In genomic region chr7:4792537-4793126, GRCh38 we compare ENCODE assay signal across 8 cellular contexts. TPM values are rescaled to one million over a fixed set of nuclear protein-coding genes. Genes with fewer than 3 reads are reported as not detected.
DNase-seq lines count a peak whose midpoint lies in the region; TF ChIP-seq lines count a peak whose summit lies in the region.

No MANE protein-coding gene starts in this region.

- H4K20me1 ChIP-seq in smooth muscle cell (ENCODE audit: low read depth) = no peaks in the 10 kb centered on the region

- no peak overlapping the region for H3K4me2 ChIP-seq in smooth muscle cell

- no peak overlapping the region for H3K27ac Mint-ChIP-seq in activated T-helper 1 cell treated with anti-CD3 and anti-CD28 coated beads, Interleukin-12 subunit alpha, Interleukin-12 subunit beta, Interleukin-2, Interleukin-4 antibody, amounts not matched to agents 30 ng/mL and 10 ng/mL and 1 ng/mL, durations not matched to agents 14 hours and 24 hours and 36 hours

- DNase-seq in H7 (peak; percentile 66), ascending aorta (ENCODE audit: low spot score in 2 of 2) (no peak), KBM-7 (no peak), SIG-M5 (lab: John Stamatoyannopoulos, UW) (no peak), smooth muscle cell (lab: John Stamatoyannopoulos, UW; ENCODE audit: unreplicated experiment) (no peak)
- DNase-seq in stimulated activated CD4-positive, alpha-beta T cell treated with anti-CD3 and anti-CD28 coated beads, Interleukin-4, amount 100 ng/mL, for 24 hours = peak; percentile 14
- no peak for DNase-seq in activated T-helper 1 cell treated with anti-CD3 and anti-CD28 coated beads, Interleukin-12 subunit alpha, Interleukin-12 subunit beta, Interleukin-2, Interleukin-4 antibody, amounts not matched to agents 30 ng/mL and 10 ng/mL and 1 ng/mL, durations not matched to agents 14 hours and 24 hours and 36 hours (ENCODE audit: low spot score)

- no peaks in the 10 kb centered on the region for H3K27me3 Mint-ChIP-seq in activated T-helper 1 cell treated with anti-CD3 and anti-CD28 coated beads, Interleukin-12 subunit alpha, Interleukin-12 subunit beta, Interleukin-2, Interleukin-4 antibody, amounts not matched to agents 30 ng/mL and 10 ng/mL and 1 ng/mL, durations not matched to agents 14 hours and 24 hours and 36 hours (ENCODE audit: insufficient read depth)

- H3K4me1 Mint-ChIP-seq in activated T-helper 1 cell treated with anti-CD3 and anti-CD28 coated beads, Interleukin-12 subunit alpha, Interleukin-12 subunit beta, Interleukin-2, Interleukin-4 antibody, amounts not matched to agents 30 ng/mL and 10 ng/mL and 1 ng/mL, durations not matched to agents 14 hours and 24 hours and 36 hours (ENCODE audit: low read depth) = no peaks in the 10 kb centered on the region

- no peak overlapping the region for H3K4me3 Mint-ChIP-seq in activated T-helper 1 cell treated with anti-CD3 and anti-CD28 coated beads, Interleukin-12 subunit alpha, Interleukin-12 subunit beta, Interleukin-2, Interleukin-4 antibody, amounts not matched to agents 30 ng/mL and 10 ng/mL and 1 ng/mL, durations not matched to agents 14 hours and 24 hours and 36 hours

- H3K36me3 ChIP-seq in H7 (replicated peaks; ENCODE audit: control insufficient read depth, insufficient read depth, low read length) (no peaks in the 10 kb centered on the region; the same call in none of the 2 replicates), ascending aorta (peaks cover 44 to 53% of the 10 kb centered on the region in 2 donors), iPS-15b (ENCODE audit: control insufficient read depth, insufficient read depth, low read length) (peaks cover 32% of the 10 kb centered on the region), smooth muscle cell (ENCODE audit: low read depth) (no peaks in the 10 kb centered on the region)

- no peak overlapping the region for H2AFZ ChIP-seq in smooth muscle cell (ENCODE audit: low read depth)

- H3K79me2 ChIP-seq in smooth muscle cell (ENCODE audit: low read depth) = no peaks in the 10 kb centered on the region

- H3K9me3 ChIP-seq in ascending aorta (no peaks in the 10 kb centered on the region), iPS-15b (ENCODE audit: control insufficient read depth, insufficient read depth, low read length) (no peaks in the 10 kb centered on the region), smooth muscle cell (replicated peaks; ENCODE audit: low read depth) (no peaks in the 10 kb centered on the region)

- in situ Hi-C loops in KBM-7 (cut with MboI; ENCODE audit: low pct_unique_long_range_greater_than_20kb, low sequenced_read_pairs) = no loop called here

- no peak overlapping the region for H3K27ac ChIP-seq in ascending aorta
- H3K27ac ChIP-seq in smooth muscle cell (ENCODE audit: low read depth) = no peak overlapping the region

- no peaks in the 10 kb centered on the region for H3F3A ChIP-seq in smooth muscle cell (ENCODE audit: low read depth)

- peaks cover 12% of the 10 kb centered on the region for H3K36me3 Mint-ChIP-seq in activated T-helper 1 cell treated with anti-CD3 and anti-CD28 coated beads, Interleukin-12 subunit alpha, Interleukin-12 subunit beta, Interleukin-2, Interleukin-4 antibody, amounts not matched to agents 30 ng/mL and 10 ng/mL and 1 ng/mL, durations not matched to agents 14 hours and 24 hours and 36 hours (ENCODE audit: low read depth)

- no peaks in the 10 kb centered on the region for H3K9me3 Mint-ChIP-seq in activated T-helper 1 cell treated with anti-CD3 and anti-CD28 coated beads, Interleukin-12 subunit alpha, Interleukin-12 subunit beta, Interleukin-2, Interleukin-4 antibody, amounts not matched to agents 30 ng/mL and 10 ng/mL and 1 ng/mL, durations not matched to agents 14 hours and 24 hours and 36 hours

- H3K9ac ChIP-seq in iPS-15b (ENCODE audit: low read depth, low read length) = no peak overlapping the region
- H3K9ac ChIP-seq in smooth muscle cell (ENCODE audit: low read depth) = no peak overlapping the region

- no peaks in the 10 kb centered on the region for H3K4me1 ChIP-seq in ascending aorta
- H3K4me1 ChIP-seq in iPS-15b (ENCODE audit: control insufficient read depth, insufficient read depth, low read length) = no peaks in the 10 kb centered on the region
- H3K4me1 ChIP-seq in smooth muscle cell (ENCODE audit: low read depth) = no peaks in the 10 kb centered on the region

- no peaks in the 10 kb centered on the region for H3K27me3 ChIP-seq in H7 (ENCODE audit: control insufficient read depth, insufficient read depth, low read length)
- no peaks in the 10 kb centered on the region for H3K27me3 ChIP-seq in ascending aorta
- H3K27me3 ChIP-seq in iPS-15b (ENCODE audit: control insufficient read depth, insufficient read depth, low read length) = no peaks in the 10 kb centered on the region
- no peaks in the 10 kb centered on the region for H3K27me3 ChIP-seq in smooth muscle cell (ENCODE audit: low read depth)

- H3K4me3 ChIP-seq in H7 (ENCODE audit: insufficient read depth, low read depth, low read length) = peak overlapping the region; percentile 63
- peak overlapping the region; percentile 39 to 56 for H3K4me3 ChIP-seq in ascending aorta
- H3K4me3 ChIP-seq in iPS-15b (ENCODE audit: low read depth, low read length) = peak overlapping the region; percentile 54
- no peak overlapping the region for H3K4me3 ChIP-seq in smooth muscle cell

- TF ChIP-seq CTCF in ascending aorta (IDR thresholded peaks at IDR 0.05) (no peak), smooth muscle cell (IDR thresholded peaks at IDR 0.05; ENCODE audit: borderline replicate concordance, insufficient read depth, poor library complexity, severe bottlenecking) (no peak)

- intact Hi-C loops in ascending aorta (cut with DNase I) = no loop called here
- intact Hi-C loops in activated T-helper 1 cell treated with anti-CD3 and anti-CD28 coated beads, Interleukin-12 subunit alpha, Interleukin-12 subunit beta, Interleukin-2, Interleukin-4 antibody, amounts not matched to agents 30 ng/mL and 10 ng/mL and 1 ng/mL, durations not matched to agents 14 hours and 24 hours and 36 hours (cut with micrococcal nuclease) = loop anchor here (1.0 to 10.0 kb wide), 4 partner anchors 17 to 402 kb away; partner anchors contain the start of genes AP5Z1, RADIL and WIPI2

- WGBS in smooth muscle cell (ENCODE audit: low lambda C conversion rate) = 72% methylated on average over 32 of the region's 47 CpGs

RNA-seq across cellular contexts. Expression of gene AP5Z1, which starts 17.2 kb away (rescaled TPM):
- 22.4 and 25.6 TPM in 2 replicates for total RNA-seq in H7 (2014; rRNA removed; shearing (Covaris generic))
- total RNA-seq in ascending aorta (115 TPM), smooth muscle cell (16.6 and 24.6 TPM in 2 replicates)
- total RNA-seq in activated T-helper 1 cell treated with anti-CD3 and anti-CD28 coated beads, Interleukin-12 subunit alpha, Interleukin-12 subunit beta, Interleukin-2, Interleukin-4 antibody, amounts not matched to agents 30 ng/mL and 10 ng/mL and 1 ng/mL, durations not matched to agents 14 hours and 24 hours and 36 hours = 55.9 and 56.8 TPM in 2 replicates
- 37.6 and 48.2 TPM in 2 replicates for polyA plus RNA-seq in smooth muscle cell

Comparison
In these comparisons a context has a peak if more than half of its experiments do, and no peak if none do; other contexts are left out.
1. DNase-seq: peak in H7 (single experiment) and stimulated activated CD4-positive, alpha-beta T cell treated with anti-CD3 and anti-CD28 coated beads, Interleukin-4, amount 100 ng/mL, for 24 hours (single experiment); none in ascending aorta (0 of 2), KBM-7 (single experiment), activated T-helper 1 cell treated with anti-CD3 and anti-CD28 coated beads, Interleukin-12 subunit alpha, Interleukin-12 subunit beta, Interleukin-2, Interleukin-4 antibody, amounts not matched to agents 30 ng/mL and 10 ng/mL and 1 ng/mL, durations not matched to agents 14 hours and 24 hours and 36 hours (single experiment), SIG-M5 (single experiment) and smooth muscle cell (single experiment).